14 cellular contexts compared by ENCODE assay signal in the genomic region with DNA sequence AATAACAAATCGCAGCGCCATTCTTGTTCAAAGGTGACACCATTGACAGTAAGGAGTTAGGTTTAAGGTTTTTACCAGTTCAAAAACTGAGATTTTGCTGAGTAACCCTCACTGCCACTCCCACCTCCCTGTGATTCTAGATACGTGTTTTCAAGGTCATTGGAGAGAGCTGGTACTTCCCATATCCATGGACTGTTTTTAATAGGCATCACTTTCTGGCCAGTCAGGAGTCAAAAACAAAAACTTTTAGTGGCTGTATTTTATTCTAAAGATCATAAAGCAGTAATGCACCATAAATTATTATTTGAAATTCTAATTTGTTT.
DNase-seq lines count a peak whose midpoint lies in the region; ATAC-seq and TF ChIP-seq lines count a peak whose summit lies in the region.
"Had no signal": no experiment of that assay in that cellular context is flagged by ENCODE, and none has a peak within 500 bp of the region (broad histone marks: within the 10 kb centered on the region; RNA-seq: fewer than 3 reads in every experiment).

No MANE protein-coding gene starts in this region.

- no peak overlapping the region for H2BK15ac ChIP-seq in H9 (ENCODE audit: low read depth, low read length)

- H3K18ac ChIP-seq in H9 (ENCODE audit: insufficient read length, low read depth, low read length): no peak overlapping the region

- H3K79me2 ChIP-seq in MM.1S (ENCODE audit: low read length) (0 out of 2 replicates have a peak, but pooled peaks cover 5% of the 10 kb centered on the region), H9 (ENCODE audit: insufficient read depth, low read length) (no peaks in the 10 kb centered on the region)

- no peaks in the 10 kb centered on the region for H3K27me3 Mint-ChIP-seq in activated CD4-positive, alpha-beta T cell treated with anti-CD3 and anti-CD28 coated beads for 36 hours
- H3K27me3 Mint-ChIP-seq in H9 (ENCODE audit: low read depth): no peaks in the 10 kb centered on the region

- H3K9me3 Mint-ChIP-seq in activated CD4-positive, alpha-beta T cell treated with anti-CD3 and anti-CD28 coated beads for 36 hours (ENCODE audit: low read depth): no peaks in the 10 kb centered on the region
- no peaks in the 10 kb centered on the region for H3K9me3 Mint-ChIP-seq in H9
- H3K9me3 Mint-ChIP-seq: immature natural killer cell had no signal

- peak overlapping the region; percentile 45 for H3K4me3 Mint-ChIP-seq in activated CD4-positive, alpha-beta T cell treated with anti-CD3 and anti-CD28 coated beads for 36 hours
- H3K4me3 Mint-ChIP-seq in H9: no peak overlapping the region
- H3K4me3 Mint-ChIP-seq: immature natural killer cell had no signal

- TF ChIP-seq CTCF in MM.1S (IDR thresholded peaks at IDR 0.05; ENCODE audit: low read length) (no peak), suprapubic skin (IDR thresholded peaks at IDR 0.05) (no peak), H9 (conservative IDR thresholded peaks at IDR 0.05) (no peak)

- H3K23me2 ChIP-seq in H9 (ENCODE audit: insufficient read length, low read depth, low read length, poor library complexity, severe bottlenecking): no peaks in the 10 kb centered on the region

- 88% methylated on average over 3 of the region's 3 CpGs for WGBS in suprapubic skin
- no CpG with 5 or more reads among the region's 3 CpGs for WGBS in H9 (ENCODE audit: extremely low coverage, insufficient read length, low lambda C conversion rate)

- H4K91ac ChIP-seq in H9 (ENCODE audit: insufficient read length, low read depth, low read length): no peak overlapping the region

- H3K79me1 ChIP-seq in H9 (ENCODE audit: insufficient read depth, low read depth, low read length, poor library complexity, severe bottlenecking): no peaks in the 10 kb centered on the region

- peaks cover 54% of the 10 kb centered on the region for H3K36me3 Mint-ChIP-seq in activated CD4-positive, alpha-beta T cell treated with anti-CD3 and anti-CD28 coated beads for 36 hours (ENCODE audit: low read depth)
- H3K36me3 Mint-ChIP-seq in H9 (ENCODE audit: insufficient read depth in 1 of 3, low read depth in 3 of 3): peaks cover 4 to 21% (median 8%) of the 10 kb centered on the region in 3 experiments; a peak in 6 of 7 replicates

- no peak overlapping the region for H3K56ac ChIP-seq in H9 (ENCODE audit: insufficient read length, low read depth, low read length)

- H2AK5ac ChIP-seq in H9 (ENCODE audit: insufficient read length, low read length): no peak overlapping the region

- no peak for TF ChIP-seq EP300 in suprapubic skin (IDR thresholded peaks at IDR 0.05)

- H3T11ph ChIP-seq in H9 (ENCODE audit: low read length): no peak overlapping the region

- no peaks in the 10 kb centered on the region for H3K27me3 ChIP-seq in MM.1S (replicated peaks; ENCODE audit: insufficient read depth, low read length)
- no peaks in the 10 kb centered on the region for H3K27me3 ChIP-seq in suprapubic skin
- H3K27me3 ChIP-seq in H9 (ENCODE audit: insufficient read depth, low read length): no peaks in the 10 kb centered on the region

- H3K9me3 ChIP-seq in MM.1S (replicated peaks; ENCODE audit: insufficient read depth, low read length): no peaks in the 10 kb centered on the region
- no peaks in the 10 kb centered on the region for H3K9me3 ChIP-seq in suprapubic skin
- H3K9me3 ChIP-seq in H9 (ENCODE audit: control insufficient read depth, low read depth, low read length): no peaks in the 10 kb centered on the region

- H3K9ac ChIP-seq in MM.1S (ENCODE audit: low read length) (peak overlapping the region; percentile 30; the same call in 1 of the 2 replicates), H9 (ENCODE audit: extremely low read depth, insufficient read length, low read length) (no peak overlapping the region)

- H2AFZ ChIP-seq in MM.1S (ENCODE audit: low read length): peak overlapping the region; percentile 19
- H2AFZ ChIP-seq in H9 (ENCODE audit: low read length): no peak overlapping the region

- intact Hi-C loops in activated CD4-positive, alpha-beta T cell treated with anti-CD3 and anti-CD28 coated beads for 36 hours (cut with DNase I, micrococcal nuclease): loop anchor here (1.0 to 5.0 kb wide), 16 partner anchors 24 to 291 kb away; partner anchors contain the start of gene ETV6 (in 1 of the 2)

- peak overlapping the region; percentile 95 for H3K27ac Mint-ChIP-seq in activated CD4-positive, alpha-beta T cell treated with anti-CD3 and anti-CD28 coated beads for 36 hours
- peak overlapping the region in 1 of 3 experiments; percentile 82; a peak in 2 of 7 replicates for H3K27ac Mint-ChIP-seq in H9

- no peak for DNase-seq in activated CD4-positive, alpha-beta T cell treated with anti-CD3 and anti-CD28 coated beads for 36 hours
- DNase-seq in activated CD4-positive, alpha-beta T cell treated with anti-CD3 and anti-CD28 coated beads, Interleukin-2, amount 50 U/mL, for 4 hours: no peak
- DNase-seq in MM.1S: no peak
- no peak for DNase-seq in caudate nucleus (lab: John Stamatoyannopoulos, UW)
- no peak for DNase-seq in suprapubic skin (ENCODE audit: low spot score in 2 of 2)
- DNase-seq in H9: no peak
- DNase-seq in RPMI8226: no peak
- DNase-seq: activated CD4-positive, alpha-beta T cell treated with anti-CD3 and anti-CD28 coated beads, Interleukin-2, amount 50 U/mL, for 1 hour; amniotic stem cell; foreskin fibroblast; immature natural killer cell; NCI-H187 treated with DMSO at 0.1 percent for 48 hours; SW 1271 had no signal

- H4K20me1 ChIP-seq in MM.1S (ENCODE audit: insufficient read depth, low read length): no peaks in the 10 kb centered on the region
- no peaks in the 10 kb centered on the region for H4K20me1 ChIP-seq in H9 (ENCODE audit: control insufficient read depth, insufficient read depth, insufficient read length)

- peaks cover 73% of the 10 kb centered on the region for H3K4me1 Mint-ChIP-seq in activated CD4-positive, alpha-beta T cell treated with anti-CD3 and anti-CD28 coated beads for 36 hours
- H3K4me1 Mint-ChIP-seq in H9: peaks cover 10 to 11% of the 10 kb centered on the region in 2 experiments

- CTCF ChIA-PET in activated CD4-positive, alpha-beta T cell treated with anti-CD3 and anti-CD28 coated beads for 36 hours (lab: Charles Lee): interaction anchor here (0.7 kb wide), 1 partner anchor 173 kb away, joined by 5 read pairs; no protein-coding TSS in a partner anchor

- H4K5ac ChIP-seq in H9 (ENCODE audit: insufficient read length, low read depth, low read length): no peak overlapping the region

- H3K4me1 ChIP-seq in MM.1S (ENCODE audit: low read length): peaks cover 40% of the 10 kb centered on the region
- H3K4me1 ChIP-seq in suprapubic skin: peaks cover 40% of the 10 kb centered on the region
- peaks cover 2% of the 10 kb centered on the region; the same call in 1 of the 2 replicates for H3K4me1 ChIP-seq in H9 (ENCODE audit: insufficient read depth, low read length)

- H2BK12ac ChIP-seq in H9 (ENCODE audit: insufficient read length, low read depth, low read length): no peak overlapping the region

- H3K36me3 ChIP-seq in MM.1S (replicated peaks; ENCODE audit: insufficient read depth, low read length) (no peaks in the 10 kb centered on the region), suprapubic skin (peaks cover 4% of the 10 kb centered on the region)

- TF ChIP-seq POLR2A in suprapubic skin (IDR thresholded peaks at IDR 0.05) (no peak), GM18505 (IDR thresholded peaks at IDR 0.05; ENCODE audit: borderline replicate concordance, extremely low read depth, insufficient read depth, insufficient read length) (no peak)

- H4K8ac ChIP-seq in H9 (replicated peaks; ENCODE audit: insufficient read length, low read depth, low read length): no peak overlapping the region

- H3K23ac ChIP-seq in H9 (ENCODE audit: insufficient read length, low read depth, low read length): no peak overlapping the region

- H3K4me3 ChIP-seq in MM.1S (ENCODE audit: low read length) (peak overlapping the region; percentile 30; the same call in 1 of the 2 replicates), suprapubic skin (no peak overlapping the region)

- H3K4me2 ChIP-seq in MM.1S (ENCODE audit: low read depth, low read length) (peak overlapping the region; percentile 65), H9 (ENCODE audit: insufficient read depth, insufficient read length, low read length) (no peak overlapping the region)

- no peak overlapping the region for H2BK120ac ChIP-seq in H9 (ENCODE audit: low read depth, low read length, poor library complexity, severe bottlenecking)

- ATAC-seq in activated CD4-positive, alpha-beta T cell treated with anti-CD3 and anti-CD28 coated beads for 36 hours: no peak
- ATAC-seq in GM18505 (IDR thresholded peaks at IDR 0.05; ENCODE audit: unreplicated experiment): no peak

- H3K14ac ChIP-seq in H9 (ENCODE audit: insufficient read depth, low read length): no peak overlapping the region

- no peaks in the 10 kb centered on the region for H3K9me2 ChIP-seq in MM.1S (replicated peaks; ENCODE audit: insufficient read depth, low read length)

- peaks cover 25% of the 10 kb centered on the region for H3F3A ChIP-seq in MM.1S (ENCODE audit: insufficient read depth, low read length)

- POLR2A ChIA-PET in activated CD4-positive, alpha-beta T cell treated with anti-CD3 and anti-CD28 coated beads for 36 hours (lab: Charles Lee): interaction anchor here (1.3 to 3.2 kb wide), 2 partner anchors 71 to 173 kb away, joined by 6 to 15 read pairs; no protein-coding TSS in a partner anchor

- H3K4ac ChIP-seq in H9 (ENCODE audit: low read depth, low read length): no peak overlapping the region

- peak overlapping the region; percentile 72 for H3K27ac ChIP-seq in MM.1S (ENCODE audit: low read length)
- H3K27ac ChIP-seq in caudate nucleus (ENCODE audit: low read depth, low read length): peak overlapping the region; percentile 22
- H3K27ac ChIP-seq in suprapubic skin: peak overlapping the region; percentile 1
- no peak overlapping the region for H3K27ac ChIP-seq in H9 (ENCODE audit: insufficient read length, low read depth, low read length)

- H2BK5ac ChIP-seq in H9 (ENCODE audit: insufficient read length, low read length): no peak overlapping the region

- no peak overlapping the region for H2BK20ac ChIP-seq in H9 (ENCODE audit: low read depth, low read length, poor library complexity, severe bottlenecking)
